Comparison of ENCODE assay signal across 23 cellular contexts in genomic region chr18:2070636-2071035, GRCh38.
DNase-seq lines count a peak whose midpoint lies in the region; ATAC-seq lines count a peak whose summit lies in the region.
"Had no signal": no experiment of that assay in that cellular context is flagged by ENCODE, and none has a peak within 500 bp of the region (broad histone marks: within the 10 kb centered on the region; RNA-seq: fewer than 3 reads in every experiment).

No MANE protein-coding gene starts in this region.

- DNase-seq in G401 (ENCODE audit: low spot score) (peak; percentile 3), NCI-H2029 (lab: John Stamatoyannopoulos, UW) (peak; percentile 93), NCI-H69 (lab: John Stamatoyannopoulos, UW) (peak; percentile 100), kidney tubule cell (ENCODE audit: low spot score) (peak; percentile 55), immature natural killer cell (no peak)
- DNase-seq in activated T-cell treated with anti-CD3 and anti-CD28 coated beads, Interleukin-2, amount 50 U/mL, for 4 hours, result no peak
- DNase-seq: activated CD4-positive, alpha-beta memory T cell treated with anti-CD3 and anti-CD28 coated beads, Interleukin-2, amount 10 ng/mL, durations not matched to agents 7 days and 5 days; activated naive CD8-positive, alpha-beta T cell treated with anti-CD3 and anti-CD28 coated beads, Interleukin-2, amount 10 ng/mL, durations not matched to agents 7 days and 5 days; activated T-cell treated with anti-CD3 and anti-CD28 coated beads, Interleukin-2, amount 50 U/mL, for 24 hours; brain microvascular endothelial cell; CD8-positive, alpha-beta T cell; cortex of kidney; H9; hippocampal formation; NCI-H1694 treated with DMSO at 0.1 percent for 48 hours; small intestine; stimulated activated CD4-positive, alpha-beta T cell treated with anti-CD3 and anti-CD28 coated beads, Interleukin-4, amount 100 ng/mL, for 4 hours; T-helper 1 cell; WERI-Rb-1 had no signal

- H3K4me3 Mint-ChIP-seq in immature natural killer cell, result no peak overlapping the region
- no peak overlapping the region for H3K4me3 Mint-ChIP-seq in activated T-cell treated with anti-CD3 and anti-CD28 coated beads, Interleukin-2, amount 50 U/mL, for 4 hours
- H3K4me3 Mint-ChIP-seq: activated CD4-positive, alpha-beta memory T cell treated with anti-CD3 and anti-CD28 coated beads, Interleukin-2, amount 10 ng/mL, durations not matched to agents 7 days and 5 days; activated naive CD8-positive, alpha-beta T cell treated with anti-CD3 and anti-CD28 coated beads, Interleukin-2, amount 10 ng/mL, durations not matched to agents 7 days and 5 days; activated T-cell treated with anti-CD3 and anti-CD28 coated beads, Interleukin-2, amount 50 U/mL, for 24 hours; CD8-positive, alpha-beta T cell; H9; mesothelial cell of epicardium had no signal

- no peaks in the 10 kb centered on the region for H3K36me3 Mint-ChIP-seq in immature natural killer cell
- H3K36me3 Mint-ChIP-seq in activated T-cell treated with anti-CD3 and anti-CD28 coated beads, Interleukin-2, amount 50 U/mL, for 4 hours (ENCODE audit: insufficient read depth), result no peaks in the 10 kb centered on the region
- H3K36me3 Mint-ChIP-seq: activated naive CD8-positive, alpha-beta T cell treated with anti-CD3 and anti-CD28 coated beads, Interleukin-2, amount 10 ng/mL, durations not matched to agents 7 days and 5 days; CD8-positive, alpha-beta T cell; mesothelial cell of epicardium had no signal

- in situ Hi-C loops in G401 (cut with HindIII; ENCODE audit: low sequenced_read_pairs), result no loop called here

- H3K9me3 Mint-ChIP-seq in immature natural killer cell, result peaks cover 0 to 2% (median 0%) of the 10 kb centered on the region in 6 donors
- no peaks in the 10 kb centered on the region for H3K9me3 Mint-ChIP-seq in activated T-cell treated with anti-CD3 and anti-CD28 coated beads, Interleukin-2, amount 50 U/mL, for 4 hours
- H3K9me3 Mint-ChIP-seq: activated naive CD8-positive, alpha-beta T cell treated with anti-CD3 and anti-CD28 coated beads, Interleukin-2, amount 10 ng/mL, durations not matched to agents 7 days and 5 days; CD8-positive, alpha-beta T cell; H9; mesothelial cell of epicardium had no signal

- H3K27ac Mint-ChIP-seq in immature natural killer cell, result no peak overlapping the region
- H3K27ac Mint-ChIP-seq: activated CD4-positive, alpha-beta memory T cell treated with anti-CD3 and anti-CD28 coated beads, Interleukin-2, amount 10 ng/mL, durations not matched to agents 7 days and 5 days; activated naive CD8-positive, alpha-beta T cell treated with anti-CD3 and anti-CD28 coated beads, Interleukin-2, amount 10 ng/mL, durations not matched to agents 7 days and 5 days; activated T-cell treated with anti-CD3 and anti-CD28 coated beads, Interleukin-2, amount 50 U/mL, for 24 hours; CD8-positive, alpha-beta T cell; H9; mesothelial cell of epicardium had no signal

- H3K27me3 Mint-ChIP-seq in immature natural killer cell (ENCODE audit: low read depth in 3 of 3), result peaks cover 0 to 5% (median 1%) of the 10 kb centered on the region in 3 donors
- H3K27me3 Mint-ChIP-seq in activated T-cell treated with anti-CD3 and anti-CD28 coated beads, Interleukin-2, amount 50 U/mL, for 4 hours (ENCODE audit: low read depth), result no peaks in the 10 kb centered on the region
- H3K27me3 Mint-ChIP-seq: activated CD4-positive, alpha-beta memory T cell treated with anti-CD3 and anti-CD28 coated beads, Interleukin-2, amount 10 ng/mL, durations not matched to agents 7 days and 5 days had no signal

- no peaks in the 10 kb centered on the region for H3K4me1 Mint-ChIP-seq in immature natural killer cell
- H3K4me1 Mint-ChIP-seq in activated T-cell treated with anti-CD3 and anti-CD28 coated beads, Interleukin-2, amount 50 U/mL, for 4 hours (ENCODE audit: low read depth), result no peaks in the 10 kb centered on the region
- H3K4me1 Mint-ChIP-seq: activated CD4-positive, alpha-beta memory T cell treated with anti-CD3 and anti-CD28 coated beads, Interleukin-2, amount 10 ng/mL, durations not matched to agents 7 days and 5 days; activated naive CD8-positive, alpha-beta T cell treated with anti-CD3 and anti-CD28 coated beads, Interleukin-2, amount 10 ng/mL, durations not matched to agents 7 days and 5 days; mesothelial cell of epicardium had no signal

- ATAC-seq in GM18867 (IDR thresholded peaks at IDR 0.05; ENCODE audit: unreplicated experiment) (no peak), GM18498 (IDR thresholded peaks at IDR 0.05; ENCODE audit: unreplicated experiment) (no peak)
- ATAC-seq in activated T-cell treated with anti-CD3 and anti-CD28 coated beads, Interleukin-2, amount 50 U/mL, for 4 hours, result no peak
- ATAC-seq: CD8-positive, alpha-beta T cell; Right ventricle myocardium inferior had no signal

Comparison
In these comparisons a context has a peak if more than half of its experiments do, and no peak if none do; other contexts are left out.
1. DNase-seq: peak in G401 (single experiment), NCI-H2029 (single experiment), NCI-H69 (single experiment) and kidney tubule cell (single experiment); none in immature natural killer cell (0 of 3) and activated T-cell treated with anti-CD3 and anti-CD28 coated beads, Interleukin-2, amount 50 U/mL, for 4 hours (single experiment).